7 cellular contexts compared by ENCODE assay signal in the genomic region with DNA sequence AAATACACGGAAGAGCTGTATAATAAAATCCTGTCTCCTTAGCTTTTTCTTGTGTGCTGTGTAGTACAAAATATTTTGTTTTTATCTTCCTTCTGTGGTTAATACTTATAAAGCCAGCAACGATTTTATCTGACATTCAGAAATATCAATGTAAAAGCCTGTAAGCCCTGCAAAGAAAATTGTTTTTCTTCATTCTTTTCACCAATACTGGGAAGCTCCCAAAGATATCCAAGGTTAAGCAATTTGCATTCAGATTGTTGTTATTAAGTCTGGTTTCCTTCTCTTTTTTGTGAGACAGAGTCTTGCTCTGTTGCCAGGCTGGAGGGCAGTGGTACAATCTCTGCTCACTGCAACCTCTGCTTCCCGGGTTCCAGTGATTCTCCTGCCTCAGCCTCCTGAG.
"Had no signal": no experiment of that assay in that cellular context is flagged by ENCODE, and none has a peak within 500 bp of the region (broad histone marks: within the 10 kb centered on the region; RNA-seq: fewer than 3 reads in every experiment).

No MANE protein-coding gene starts in this region.

- FAIRE-seq: H1, H54, HepG2 had no signal

- H3K36me3 Mint-ChIP-seq: IgD-negative memory B cell had no signal

- H3K9me3 Mint-ChIP-seq: GM23338, H9, IgD-negative memory B cell had no signal

- ATAC-seq: GM23338, HepG2 had no signal

- H3K4me1 Mint-ChIP-seq: GM23338, H9 had no signal

- H3K4me3 Mint-ChIP-seq: GM23338, H9 had no signal

- H3K4me3 ChIP-seq: GM23338 had no signal

- DNase-seq: H9, HCEC 1CT had no signal

- H3K27ac Mint-ChIP-seq: GM23338, IgD-negative memory B cell had no signal
